In genomic region chr16:26511463-26511862, GRCh38 we compare ENCODE assay signal across 31 cellular contexts.
"Had no signal": no experiment of that assay in that cellular context is flagged by ENCODE, and none has a peak within 500 bp of the region (broad histone marks: within the 10 kb centered on the region; RNA-seq: fewer than 3 reads in every experiment).

No MANE protein-coding gene starts in this region.

- H3K4me3 ChIP-seq: ascending aorta, cardiac muscle cell had no signal

- ATAC-seq: activated CD4-positive, alpha-beta T cell treated with anti-CD3 and anti-CD28 coated beads for 36 hours; activated CD4-positive, CD25-positive, alpha-beta regulatory T cell treated with anti-CD3 and anti-CD28 coated beads, Interleukin-2, amount 50 U/mL, for 24 hours; activated CD8-positive, alpha-beta memory T cell treated with anti-CD3 and anti-CD28 coated beads, Interleukin-2, amount 10 ng/mL, durations not matched to agents 7 days and 5 days; activated CD8-positive, alpha-beta T cell treated with anti-CD3 and anti-CD28 coated beads, Interleukin-2, amount 10 ng/mL, durations not matched to agents 7 days and 5 days; activated naive CD8-positive, alpha-beta T cell treated with anti-CD3 and anti-CD28 coated beads, Interleukin-2, amount 50 U/mL, for 24 hours; WTC11 had no signal

- FAIRE-seq: bronchial epithelial cell, TTC549 had no signal

- H3K9me3 ChIP-seq: ascending aorta had no signal

- H3K27me3 ChIP-seq: ascending aorta, cardiac muscle cell had no signal

- DNase-seq: activated CD4-positive, alpha-beta memory T cell treated with anti-CD3 and anti-CD28 coated beads, Interleukin-2, amount 10 ng/mL, durations not matched to agents 7 days and 5 days; activated CD4-positive, alpha-beta T cell treated with anti-CD3 and anti-CD28 coated beads for 1 hour; activated CD4-positive, alpha-beta T cell treated with anti-CD3 and anti-CD28 coated beads for 36 hours; activated CD4-positive, alpha-beta T cell treated with anti-CD3 and anti-CD28 coated beads for 48 hours; activated CD4-positive, alpha-beta T cell treated with anti-CD3 and anti-CD28 coated beads, Interleukin-2, amount 10 ng/mL, durations not matched to agents 7 days and 5 days; activated CD4-positive, alpha-beta T cell treated with anti-CD3 and anti-CD28 coated beads, Interleukin-2, amount 50 U/mL, for 48 hours; activated CD4-positive, CD25-positive, alpha-beta regulatory T cell; activated CD8-positive, alpha-beta memory T cell treated with anti-CD3 and anti-CD28 coated beads for 24 hours; activated CD8-positive, alpha-beta memory T cell treated with anti-CD3 and anti-CD28 coated beads, Interleukin-2, amount 10 ng/mL, durations not matched to agents 7 days and 5 days; activated CD8-positive, alpha-beta memory T cell treated with anti-CD3 and anti-CD28 coated beads, Interleukin-2, amount 50 U/mL, for 48 hours; activated CD8-positive, alpha-beta T cell treated with anti-CD3 and anti-CD28 coated beads, Interleukin-2, amount 10 ng/mL, durations not matched to agents 7 days and 5 days; activated effector memory CD4-positive, alpha-beta T cell treated with Interleukin-2 at 50 U/mL for 16 hours; activated gamma-delta T cell; activated naive CD4-positive, alpha-beta T cell treated with anti-CD3 and anti-CD28 coated beads, Interleukin-2, amount 10 ng/mL, durations not matched to agents 7 days and 5 days; activated naive CD4-positive, alpha-beta T cell treated with Interleukin-2 at 50 U/mL for 16 hours; activated naive CD8-positive, alpha-beta T cell treated with anti-CD3 and anti-CD28 coated beads, Interleukin-2, amount 10 ng/mL, durations not matched to agents 7 days and 5 days; activated naive CD8-positive, alpha-beta T cell treated with anti-CD3 and anti-CD28 coated beads, Interleukin-2, amount 50 U/mL, for 24 hours; activated T-cell treated with anti-CD3 and anti-CD28 coated beads, Interleukin-2, amount 50 U/mL, for 24 hours; activated T-cell treated with anti-CD3 and anti-CD28 coated beads, Interleukin-2, amount 50 U/mL, for 48 hours; amygdala; caudate nucleus; cerebellar nuclear complex; T-helper 2 cell; T-helper 9 cell; WERI-Rb-1 had no signal

- H3K27ac ChIP-seq: ascending aorta, cardiac muscle cell, WERI-Rb-1 had no signal

- H3K36me3 ChIP-seq: ascending aorta, cardiac muscle cell, WERI-Rb-1 had no signal

- H3K4me1 ChIP-seq: ascending aorta had no signal
